10 cellular contexts compared by ENCODE assay signal in genomic region chr11:124863137-124863825, GRCh38. TPM values are rescaled to one million over a fixed set of nuclear protein-coding genes. Genes with fewer than 3 reads are reported as not detected.
DNase-seq lines count a peak whose midpoint lies in the region; ATAC-seq and TF ChIP-seq lines count a peak whose summit lies in the region.
"Had no signal": no experiment of that assay in that cellular context is flagged by ENCODE, and none has a peak within 500 bp of the region (broad histone marks: within the 10 kb centered on the region; RNA-seq: fewer than 3 reads in every experiment).

No MANE protein-coding gene starts in this region.

- peaks cover 78% of the 10 kb centered on the region for H3K27me3 Mint-ChIP-seq in activated CD4-positive, alpha-beta T cell treated with anti-CD3 and anti-CD28 coated beads, Interleukin-2, amount 10 ng/mL, durations not matched to agents 7 days and 5 days

- H2BK15ac ChIP-seq in mesenchymal stem cell (ENCODE audit: low read depth, poor library complexity, severe bottlenecking), result no peak overlapping the region

- H3K4me3 ChIP-seq in mesenchymal stem cell (ENCODE audit: insufficient read depth in 1 of 2, low read depth in 1 of 2, low read length in 2 of 2), result peak overlapping the region; percentile 11 to 73
- H3K4me3 ChIP-seq: SJCRH30 had no signal

- TF ChIP-seq CTCF in 22Rv1 (IDR thresholded peaks at IDR 0.05), result 0 out of 2 replicates have a peak, but pooled peaks have one; percentile 7

- no peaks in the 10 kb centered on the region for H3K79me1 ChIP-seq in mesenchymal stem cell (replicated peaks; ENCODE audit: low read length, poor library complexity, severe bottlenecking)

- H3K27ac ChIP-seq in 22Rv1 (no peak overlapping the region), mesenchymal stem cell (ENCODE audit: low read length, poor library complexity, severe bottlenecking) (no peak overlapping the region)
- H3K27ac ChIP-seq: SJCRH30 had no signal

- H4K91ac ChIP-seq in mesenchymal stem cell (ENCODE audit: low read length), result no peak overlapping the region

- DNase-seq in ecto neural progenitor cell (ENCODE audit: low spot score) (peak; percentile 89), mesenchymal stem cell (peak; percentile 43), inferior parietal cortex (ENCODE audit: extremely low spot score) (no peak)
- DNase-seq in activated CD4-positive, alpha-beta T cell treated with anti-CD3 and anti-CD28 coated beads, Interleukin-2, amount 10 ng/mL, durations not matched to agents 7 days and 5 days, result no peak
- DNase-seq: CD8-positive, alpha-beta memory T cell had no signal

- no peak overlapping the region for H2AK5ac ChIP-seq in mesenchymal stem cell (ENCODE audit: low read length, severe bottlenecking)

- no peaks in the 10 kb centered on the region for H3K36me3 Mint-ChIP-seq in activated CD4-positive, alpha-beta T cell treated with anti-CD3 and anti-CD28 coated beads, Interleukin-2, amount 10 ng/mL, durations not matched to agents 7 days and 5 days (ENCODE audit: low read depth)
- H3K36me3 Mint-ChIP-seq: CD8-positive, alpha-beta memory T cell had no signal

- H2BK12ac ChIP-seq in mesenchymal stem cell (ENCODE audit: low read length in 2 of 2), result no peak overlapping the region

- peaks cover 78 to 98% of the 10 kb centered on the region in 2 experiments for H3K27me3 ChIP-seq in mesenchymal stem cell (ENCODE audit: control insufficient read depth in 1 of 2, insufficient read depth in 1 of 2, low read length in 2 of 2)
- H3K27me3 ChIP-seq: SJCRH30 had no signal

- TF ChIP-seq EP300 in Ishikawa (IDR thresholded peaks at IDR 0.05; ENCODE audit: borderline replicate concordance), result no peak

- peaks cover 25% of the 10 kb centered on the region for H3K4me1 ChIP-seq in mesenchymal stem cell (ENCODE audit: control insufficient read depth, insufficient read depth, low read depth, low read length)
- H3K4me1 ChIP-seq: SJCRH30 had no signal

- peaks cover 10% of the 10 kb centered on the region for H3K4me1 Mint-ChIP-seq in activated CD4-positive, alpha-beta T cell treated with anti-CD3 and anti-CD28 coated beads, Interleukin-2, amount 10 ng/mL, durations not matched to agents 7 days and 5 days

- CTCF ChIA-PET in activated CD4-positive, alpha-beta T cell treated with anti-CD3 and anti-CD28 coated beads, Interleukin-2, amount 10 ng/mL, durations not matched to agents 7 days and 5 days (lab: Charles Lee), result no interaction called here

- H3K4me3 Mint-ChIP-seq in activated CD4-positive, alpha-beta T cell treated with anti-CD3 and anti-CD28 coated beads, Interleukin-2, amount 10 ng/mL, durations not matched to agents 7 days and 5 days, result no peak overlapping the region

- H3K9me3 Mint-ChIP-seq in activated CD4-positive, alpha-beta T cell treated with anti-CD3 and anti-CD28 coated beads, Interleukin-2, amount 10 ng/mL, durations not matched to agents 7 days and 5 days, result no peaks in the 10 kb centered on the region
- H3K9me3 Mint-ChIP-seq: CD8-positive, alpha-beta memory T cell had no signal

- H3K14ac ChIP-seq in mesenchymal stem cell (ENCODE audit: low read length in 2 of 2), result no peak overlapping the region

- H2BK120ac ChIP-seq in mesenchymal stem cell (ENCODE audit: low read depth, low read length), result no peak overlapping the region

- H3K27ac Mint-ChIP-seq in activated CD4-positive, alpha-beta T cell treated with anti-CD3 and anti-CD28 coated beads, Interleukin-2, amount 10 ng/mL, durations not matched to agents 7 days and 5 days, result no peak overlapping the region

- peak overlapping the region; percentile 49 for H3K4me2 ChIP-seq in mesenchymal stem cell (ENCODE audit: low read length, poor library complexity, severe bottlenecking)

- no peaks in the 10 kb centered on the region for H3K36me3 ChIP-seq in mesenchymal stem cell (ENCODE audit: control insufficient read depth in 1 of 2, insufficient read depth in 2 of 2, low read depth in 1 of 2, low read length in 2 of 2)
- H3K36me3 ChIP-seq: SJCRH30 had no signal

- no peak for TF ChIP-seq RAD21 in Ishikawa (IDR thresholded peaks at IDR 0.05; ENCODE audit: low read depth)

- no peak overlapping the region for H3K23ac ChIP-seq in mesenchymal stem cell (ENCODE audit: low read length in 2 of 2)

- WGBS in mesenchymal stem cell, result 2% methylated on average over 31 of the region's 31 CpGs

- POLR2A ChIA-PET in activated CD4-positive, alpha-beta T cell treated with anti-CD3 and anti-CD28 coated beads, Interleukin-2, amount 10 ng/mL, durations not matched to agents 7 days and 5 days (lab: Charles Lee), result no interaction called here

- peak overlapping the region; percentile 58 for H3K9ac ChIP-seq in mesenchymal stem cell (ENCODE audit: low read length)

- H3K4ac ChIP-seq in mesenchymal stem cell (ENCODE audit: low read depth in 1 of 2, low read length in 2 of 2), result no peak overlapping the region

- no peak overlapping the region for H4K8ac ChIP-seq in mesenchymal stem cell (ENCODE audit: low read length)

- H3K18ac ChIP-seq in mesenchymal stem cell (ENCODE audit: low read depth in 1 of 2, low read length in 2 of 2), result peak overlapping the region in 1 of 2 experiments; percentile 1

- no peak overlapping the region for H2AFZ ChIP-seq in mesenchymal stem cell (ENCODE audit: low read depth, low read length)

- H2BK5ac ChIP-seq in mesenchymal stem cell (ENCODE audit: low read depth, low read length, poor library complexity, severe bottlenecking), result no peak overlapping the region

- no peak for ATAC-seq in GM21515 (IDR thresholded peaks at IDR 0.05; ENCODE audit: unreplicated experiment)
- no peak for ATAC-seq in GM19395 (IDR thresholded peaks at IDR 0.05; ENCODE audit: unreplicated experiment)

- H3K9me3 ChIP-seq in mesenchymal stem cell (ENCODE audit: control insufficient read depth, low read length), result no peaks in the 10 kb centered on the region
- H3K9me3 ChIP-seq: SJCRH30 had no signal

TF ChIP-seq in Ishikawa, 13 proteins besides CTCF, POLR2A, EP300 and RAD21:
- TF ChIP-seq CEBPB (IDR thresholded peaks at IDR 0.05) (no peak), USF1 (IDR thresholded peaks at IDR 0.05) (peak; percentile 52; the same call in 1 of the 2 replicates), TEAD4 (IDR thresholded peaks at IDR 0.05) (no peak), NFIC (IDR thresholded peaks at IDR 0.05) (no peak), TCF12 (IDR thresholded peaks at IDR 0.05; ENCODE audit: low read depth) (no peak)

RNA-seq across cellular contexts. Expression of gene ROBO3, which starts 2.0 kb away (rescaled TPM):
- polyA plus RNA-seq in mesenchymal stem cell (2013, experiment 1 of 2), result 14.9 TPM
- 14.9 TPM for polyA plus RNA-seq in mesenchymal stem cell (2013, experiment 2 of 2)
- 10 to 100 TPM; 12.0 to 12.1 TPM for total RNA-seq in activated CD4-positive, alpha-beta T cell treated with anti-CD3 and anti-CD28 coated beads, Interleukin-2, amount 10 ng/mL, durations not matched to agents 7 days and 5 days

RNA-seq across cellular contexts. Expression of gene ROBO4, which starts 34.4 kb away (rescaled TPM):
- 0.17 TPM for polyA plus RNA-seq in mesenchymal stem cell (2013, experiment 1 of 2)
- 0.22 TPM for polyA plus RNA-seq in mesenchymal stem cell (2013, experiment 2 of 2)
- not detected for total RNA-seq in activated CD4-positive, alpha-beta T cell treated with anti-CD3 and anti-CD28 coated beads, Interleukin-2, amount 10 ng/mL, durations not matched to agents 7 days and 5 days
- total RNA-seq: CD8-positive, alpha-beta memory T cell had no signal
- polyA plus RNA-seq: CD8-positive, alpha-beta memory T cell had no signal

RNA-seq across cellular contexts. Expression of gene HEPN1, which starts 55.8 kb away (rescaled TPM):
- polyA plus RNA-seq in mesenchymal stem cell (2013, experiment 1 of 2), result not detected
- not detected for polyA plus RNA-seq in mesenchymal stem cell (2013, experiment 2 of 2)
- not detected for total RNA-seq in activated CD4-positive, alpha-beta T cell treated with anti-CD3 and anti-CD28 coated beads, Interleukin-2, amount 10 ng/mL, durations not matched to agents 7 days and 5 days
- total RNA-seq: CD8-positive, alpha-beta memory T cell; SJCRH30 had no signal
- polyA plus RNA-seq: CD8-positive, alpha-beta memory T cell had no signal

Comparison
In these comparisons a context has a peak if more than half of its experiments do, and no peak if none do; other contexts are left out.
1. DNase-seq: peak in ecto neural progenitor cell (single experiment) and mesenchymal stem cell (single experiment); none in activated CD4-positive, alpha-beta T cell treated with anti-CD3 and anti-CD28 coated beads, Interleukin-2, amount 10 ng/mL, durations not matched to agents 7 days and 5 days (single experiment) and inferior parietal cortex (single experiment).